Comparison of ENCODE assay signal across 8 cellular contexts in genomic region chr3:31247850-31248618, GRCh38.
DNase-seq lines count a peak whose midpoint lies in the region; ATAC-seq lines count a peak whose summit lies in the region.

No MANE protein-coding gene starts in this region.

- intact Hi-C loops in left colon (cut with DNase I, micrococcal nuclease), result no loop called here

- ATAC-seq in GM18868 (IDR thresholded peaks at IDR 0.05; ENCODE audit: unreplicated experiment), result peak; percentile 57
- ATAC-seq in HG02571 (IDR thresholded peaks at IDR 0.05; ENCODE audit: unreplicated experiment), result peak; percentile 61
- peak; percentile 42 for ATAC-seq in left colon

- DNase-seq in NCI-H2029 (lab: John Stamatoyannopoulos, UW) (peak; percentile 74), left colon (no peak), NCI-H526 treated with DMSO at 0.1 percent for 48 hours (lab: John Stamatoyannopoulos, UW) (no peak), NCI-H526 (lab: John Stamatoyannopoulos, UW) (no peak), substantia nigra (lab: John Stamatoyannopoulos, UW) (no peak)
- DNase-seq in activated CD4-positive, CD25-positive, alpha-beta regulatory T cell (lab: John Stamatoyannopoulos, UW), result no peak

- no peak overlapping the region for H3K27ac ChIP-seq in substantia nigra (ENCODE audit: low read depth, low read length, poor library complexity, severe bottlenecking)
